ENCODE assay signal across 16 cellular contexts in genomic region chr9:129398101-129398795, GRCh38.
DNase-seq lines count a peak whose midpoint lies in the region; ATAC-seq, FAIRE-seq and TF ChIP-seq lines count a peak whose summit lies in the region.
"Had no signal": no experiment of that assay in that cellular context is flagged by ENCODE, and none has a peak within 500 bp of the region (broad histone marks: within the 10 kb centered on the region; RNA-seq: fewer than 3 reads in every experiment).

No MANE protein-coding gene starts in this region.

- H3K27ac Mint-ChIP-seq in activated CD4-positive, alpha-beta T cell treated with anti-CD3 and anti-CD28 coated beads, Interleukin-2, amount 10 ng/mL, durations not matched to agents 7 days and 5 days = no peak overlapping the region
- H3K27ac Mint-ChIP-seq: B cell; CD8-positive, alpha-beta T cell had no signal

- H2BK12ac ChIP-seq in trophoblast cell (ENCODE audit: low read length) = no peak overlapping the region

- H3K4me3 ChIP-seq in H7 (ENCODE audit: insufficient read depth, low read depth, low read length) (no peak overlapping the region), WERI-Rb-1 (ENCODE audit: low read depth, low read length) (no peak overlapping the region), HepG2 (replicated peaks in 1 of 3; ENCODE audit: insufficient read depth in 1 of 3, low read depth in 2 of 3, low read length in 3 of 3) (no peak overlapping the region), psoas muscle (no peak overlapping the region), trophoblast cell (ENCODE audit: low read depth, low read length) (no peak overlapping the region)

- H2AK5ac ChIP-seq in trophoblast cell (ENCODE audit: low read length) = no peak overlapping the region

- H3K4me2 ChIP-seq in HepG2 (ENCODE audit: low read depth, low read length) = peak overlapping the region; percentile 32; the same call in 1 of the 2 replicates
- no peak overlapping the region for H3K4me2 ChIP-seq in trophoblast cell (ENCODE audit: low read length)

- WGBS in HepG2 (ENCODE audit: low lambda C conversion rate) = 30% methylated on average over 8 of the region's 18 CpGs
- WGBS in psoas muscle, 3 donors = 79 to 86% (median 80%) methylated on average over 17 to 18 of the region's 18 CpGs
- no CpG with 5 or more reads among the region's 18 CpGs for WGBS in trophoblast cell (ENCODE audit: extremely low coverage, insufficient coverage, insufficient read length)

- no peaks in the 10 kb centered on the region for H3K9me3 ChIP-seq in WERI-Rb-1 (ENCODE audit: severe bottlenecking)
- H3K9me3 ChIP-seq in HepG2 (ENCODE audit: low read length) = no peaks in the 10 kb centered on the region
- no peaks in the 10 kb centered on the region for H3K9me3 ChIP-seq in psoas muscle
- no peaks in the 10 kb centered on the region for H3K9me3 ChIP-seq in trophoblast cell (ENCODE audit: insufficient read depth, low read depth, low read length)

- POLR2A ChIA-PET in HepG2 (lab: Yijun Ruan, JAX) = no interaction called here
- POLR2A ChIA-PET in activated CD4-positive, alpha-beta T cell treated with anti-CD3 and anti-CD28 coated beads, Interleukin-2, amount 10 ng/mL, durations not matched to agents 7 days and 5 days (lab: Charles Lee) = no interaction called here

- H3K14ac ChIP-seq in trophoblast cell (ENCODE audit: low read length) = no peak overlapping the region

- H3K79me2 ChIP-seq in HepG2 (ENCODE audit: insufficient read depth, low read length) (no peaks in the 10 kb centered on the region), trophoblast cell (ENCODE audit: control insufficient read depth, insufficient read depth, low read length, poor library complexity) (peaks cover 1% of the 10 kb centered on the region)

- H3K36me3 Mint-ChIP-seq in activated CD4-positive, alpha-beta T cell treated with anti-CD3 and anti-CD28 coated beads, Interleukin-2, amount 10 ng/mL, durations not matched to agents 7 days and 5 days (ENCODE audit: low read depth) = no peaks in the 10 kb centered on the region
- H3K36me3 Mint-ChIP-seq: CD8-positive, alpha-beta T cell had no signal

- DNase-seq in H7 (peak; percentile 72), WERI-Rb-1 (no peak), HepG2 (ENCODE audit: low spot score) (no peak), psoas muscle (peak; percentile 2 to 28), amniotic stem cell (lab: John Stamatoyannopoulos, UW) (no peak), trophoblast cell (no peak)
- DNase-seq in activated CD4-positive, alpha-beta T cell treated with anti-CD3 and anti-CD28 coated beads, Interleukin-2, amount 10 ng/mL, durations not matched to agents 7 days and 5 days = no peak
- DNase-seq: CD8-positive, alpha-beta T cell; Karpas-422; NCI-H1105 treated with DMSO at 0.1 percent for 48 hours; NCI-H187; NCI-H446 treated with DMSO at 0.1 percent for 48 hours; NCI-H748 treated with DMSO at 0.1 percent for 48 hours; SHP77 treated with DMSO at 0.1 percent for 48 hours had no signal

- no peaks in the 10 kb centered on the region for H3K36me3 ChIP-seq in H7 (replicated peaks; ENCODE audit: control insufficient read depth, insufficient read depth, low read length)
- no peaks in the 10 kb centered on the region for H3K36me3 ChIP-seq in WERI-Rb-1
- no peaks in the 10 kb centered on the region for H3K36me3 ChIP-seq in HepG2 (replicated peaks in 1 of 2; ENCODE audit: control insufficient read depth in 1 of 2, insufficient read depth in 2 of 2, low read length in 2 of 2)
- no peaks in the 10 kb centered on the region for H3K36me3 ChIP-seq in psoas muscle (ENCODE audit: insufficient read depth in 1 of 2, low read depth in 1 of 2)
- H3K36me3 ChIP-seq in trophoblast cell (ENCODE audit: control insufficient read depth in 1 of 2, insufficient read depth in 2 of 2, low read length in 2 of 2) = no peaks in the 10 kb centered on the region

- H3K4me1 ChIP-seq in HepG2 (ENCODE audit: insufficient read depth, low read length) = peaks cover 37% of the 10 kb centered on the region
- no peaks in the 10 kb centered on the region for H3K4me1 ChIP-seq in psoas muscle
- H3K4me1 ChIP-seq in trophoblast cell (ENCODE audit: control insufficient read depth in 1 of 2, insufficient read depth in 2 of 2, low read length in 2 of 2) = peaks cover 0 to 12% of the 10 kb centered on the region in 2 experiments

- TF ChIP-seq POLR2A in HepG2 (IDR thresholded peaks at IDR 0.05; ENCODE audit: insufficient read depth in 1 of 2, low read depth in 2 of 2, low read length in 2 of 2) = no peak

- CTCF ChIA-PET in HepG2 (lab: Yijun Ruan, JAX; ENCODE audit: low intra/inter-chr PET ratio, low total read pairs) = no interaction called here
- CTCF ChIA-PET in activated CD4-positive, alpha-beta T cell treated with anti-CD3 and anti-CD28 coated beads, Interleukin-2, amount 10 ng/mL, durations not matched to agents 7 days and 5 days (lab: Charles Lee) = no interaction called here

- intact Hi-C loops in HepG2 (cut with micrococcal nuclease; ENCODE audit: unreplicated experiment) = no loop called here
- intact Hi-C loops in psoas muscle (cut with DNase I) = no loop called here

- H3K27me3 ChIP-seq in H7 (ENCODE audit: control insufficient read depth, insufficient read depth, low read length) (no peaks in the 10 kb centered on the region), WERI-Rb-1 (ENCODE audit: insufficient read depth, low read depth, severe bottlenecking) (no peaks in the 10 kb centered on the region), HepG2 (ENCODE audit: control insufficient read depth in 1 of 2, insufficient read depth in 2 of 2, low read length in 2 of 2) (peaks cover 18 to 35% of the 10 kb centered on the region in 2 experiments), psoas muscle (ENCODE audit: insufficient read depth in 3 of 3, low read length in 2 of 3) (peaks cover 0 to 7% (median 0%) of the 10 kb centered on the region in 3 donors), trophoblast cell (ENCODE audit: insufficient read depth, low read length) (no peaks in the 10 kb centered on the region)

- no peak overlapping the region for H2BK120ac ChIP-seq in trophoblast cell (ENCODE audit: insufficient read depth, low read length, poor library complexity)

- in situ Hi-C loops in HepG2 (cut with HindIII; ENCODE audit: extremely low pct_ligation_motif_present, low pct_unique_long_range_greater_than_20kb) = no loop called here

- TF ChIP-seq EP300 in HepG2 (IDR thresholded peaks at IDR 0.05; ENCODE audit: low read depth in 2 of 2, low read length in 2 of 2) (no peak), HepG2 (CRISPR knock-in tag; IDR thresholded peaks at IDR 0.05; ENCODE audit: borderline replicate concordance) (no peak)

- H3K9me3 Mint-ChIP-seq in activated CD4-positive, alpha-beta T cell treated with anti-CD3 and anti-CD28 coated beads, Interleukin-2, amount 10 ng/mL, durations not matched to agents 7 days and 5 days = no peaks in the 10 kb centered on the region
- H3K9me3 Mint-ChIP-seq: CD8-positive, alpha-beta T cell had no signal

- peaks cover 3% of the 10 kb centered on the region for H3K4me1 Mint-ChIP-seq in activated CD4-positive, alpha-beta T cell treated with anti-CD3 and anti-CD28 coated beads, Interleukin-2, amount 10 ng/mL, durations not matched to agents 7 days and 5 days

- no peak for FAIRE-seq in HepG2 (lab: Jason Lieb, UNC)

- BruUV-seq in HepG2 (replicated peaks; lab: Mats Ljungman, UMichigan) = no TSS peak

- H2BK5ac ChIP-seq in trophoblast cell (ENCODE audit: low read depth, low read length, poor library complexity) = no peak overlapping the region

- TF ChIP-seq CTCF in WERI-Rb-1 (IDR thresholded peaks at IDR 0.05; ENCODE audit: low read depth, low read length) (no peak), HepG2 (CRISPR knock-in tag; IDR thresholded peaks at IDR 0.05) (no peak), psoas muscle (IDR thresholded peaks at IDR 0.05) (no peak)

- peak overlapping the region; percentile 16; the same call in 1 of the 2 replicates for H3K27ac ChIP-seq in WERI-Rb-1
- H3K27ac ChIP-seq in HepG2 (ENCODE audit: extremely low read length, insufficient read depth, low read length) = no peak overlapping the region
- H3K27ac ChIP-seq in psoas muscle = no peak overlapping the region
- no peak overlapping the region for H3K27ac ChIP-seq in trophoblast cell (ENCODE audit: low read depth, low read length)

- no peak overlapping the region for H4K91ac ChIP-seq in trophoblast cell (ENCODE audit: low read depth, low read length)

- H3K18ac ChIP-seq in trophoblast cell (ENCODE audit: low read length) = no peak overlapping the region

- H3K4me3 Mint-ChIP-seq in activated CD4-positive, alpha-beta T cell treated with anti-CD3 and anti-CD28 coated beads, Interleukin-2, amount 10 ng/mL, durations not matched to agents 7 days and 5 days = no peak overlapping the region
- H3K4me3 Mint-ChIP-seq: B cell; CD8-positive, alpha-beta T cell had no signal

- H4K8ac ChIP-seq in trophoblast cell (ENCODE audit: low read depth, low read length) = no peak overlapping the region

- peaks cover 4% of the 10 kb centered on the region for H3K79me1 ChIP-seq in trophoblast cell (ENCODE audit: low read length)

- peaks cover 3% of the 10 kb centered on the region for H3K27me3 Mint-ChIP-seq in activated CD4-positive, alpha-beta T cell treated with anti-CD3 and anti-CD28 coated beads, Interleukin-2, amount 10 ng/mL, durations not matched to agents 7 days and 5 days

- H2AFZ ChIP-seq in HepG2 (ENCODE audit: low read length) (no peak overlapping the region), trophoblast cell (ENCODE audit: insufficient read depth, low read length, poor library complexity) (no peak overlapping the region)

- H3K9ac ChIP-seq in HepG2 (ENCODE audit: insufficient read depth, low read depth, low read length) (no peak overlapping the region), trophoblast cell (ENCODE audit: low read length) (no peak overlapping the region)

- ATAC-seq in HepG2 (no peak), psoas muscle (no peak), HG03196 (IDR thresholded peaks at IDR 0.05; ENCODE audit: unreplicated experiment) (no peak)
- ATAC-seq: CD8-positive, alpha-beta T cell had no signal

- no peaks in the 10 kb centered on the region for H4K20me1 ChIP-seq in HepG2 (ENCODE audit: insufficient read depth, low read length)

- TF ChIP-seq RAD21 in HepG2 (CRISPR knock-in tag; IDR thresholded peaks at IDR 0.05) = no peak

- H3K4ac ChIP-seq in trophoblast cell (ENCODE audit: low read depth, low read length) = no peak overlapping the region

- no peak overlapping the region for H3K23ac ChIP-seq in trophoblast cell (ENCODE audit: low read length)

- H4K12ac ChIP-seq in trophoblast cell (ENCODE audit: low read depth, low read length) = no peak overlapping the region

TF ChIP-seq in HepG2, 621 proteins besides CTCF, POLR2A, EP300 and RAD21 (continues in another document):
- TF ChIP-seq ZNF558 (CRISPR knock-in tag; IDR thresholded peaks at IDR 0.05; ENCODE audit: borderline replicate concordance) (no peak), ZFAT (CRISPR knock-in tag; conservative IDR thresholded peaks at IDR 0.05) (no peak)

Comparison
In these comparisons a context has a peak if more than half of its experiments do, and no peak if none do; other contexts are left out.
1. DNase-seq: peak in H7 (single experiment) and psoas muscle (2 of 2); none in WERI-Rb-1 (single experiment), HepG2 (single experiment), amniotic stem cell (single experiment), trophoblast cell (0 of 2) and activated CD4-positive, alpha-beta T cell treated with anti-CD3 and anti-CD28 coated beads, Interleukin-2, amount 10 ng/mL, durations not matched to agents 7 days and 5 days (single experiment).